1 cellular context compared by ENCODE assay signal in genomic region chr16:29995911-29996772, GRCh38.
TF ChIP-seq lines count a peak whose summit lies in the region.

Gene INO80E, plus strand, starts transcription at chr16:29996241. Its CDS starts 70 bp downstream, at chr16:29996311.

TF ChIP-seq in HEK293, 187 proteins besides CTCF, POLR2A, EP300 and RAD21 (continued from another document):
- no peak for TF ChIP-seq MEIS1 (CRISPR knock-in tag; IDR thresholded peaks at IDR 0.05; ENCODE audit: borderline replicate concordance)
- peak; percentile 61 for TF ChIP-seq ZNF10 (tag by site-specific recombination; IDR thresholded peaks at IDR 0.05)
- no peak for TF ChIP-seq HOXD13 (CRISPR knock-in tag; IDR thresholded peaks at IDR 0.05; ENCODE audit: borderline replicate concordance)
- peak; percentile 47; the same call in 1 of the 2 replicates for TF ChIP-seq ZNF398 (tag by site-specific recombination; IDR thresholded peaks at IDR 0.05)
- TF ChIP-seq ZNF394 (tag by site-specific recombination; IDR thresholded peaks at IDR 0.05; ENCODE audit: borderline replicate concordance) = no peak; the same call in 1 of the 2 replicates
- TF ChIP-seq ZBTB20 (tag by site-specific recombination; IDR thresholded peaks at IDR 0.05) = peak; percentile 100
- TF ChIP-seq ZNF148 (tag by site-specific recombination; IDR thresholded peaks at IDR 0.05; ENCODE audit: borderline replicate concordance) = no peak
- peak; percentile 86 for TF ChIP-seq SP2 (tag by site-specific recombination; IDR thresholded peaks at IDR 0.05)
- TF ChIP-seq ZNF157 (tag by site-specific recombination; IDR thresholded peaks at IDR 0.05) = no peak
- TF ChIP-seq PRDM2 (tag by site-specific recombination; IDR thresholded peaks at IDR 0.05; ENCODE audit: borderline replicate concordance) = no peak
- TF ChIP-seq ZNF426 (tag by site-specific recombination; IDR thresholded peaks at IDR 0.05) = no peak
- no peak for TF ChIP-seq ZNF114 (tag by site-specific recombination; IDR thresholded peaks at IDR 0.05)
- 0 out of 2 replicates have a peak, but pooled peaks have one; percentile 16 for TF ChIP-seq ZNF133 (tag by site-specific recombination; IDR thresholded peaks at IDR 0.05)
- TF ChIP-seq ZNF292 (tag by site-specific recombination; IDR thresholded peaks at IDR 0.05; ENCODE audit: borderline replicate concordance, low read depth) = no peak
- peak; percentile 81 for TF ChIP-seq KLF16 (tag by site-specific recombination; IDR thresholded peaks at IDR 0.05)
- no peak for TF ChIP-seq ZNF560 (tag by site-specific recombination; IDR thresholded peaks at IDR 0.05; ENCODE audit: borderline replicate concordance)
- no peak for TF ChIP-seq ZBTB49 (tag by site-specific recombination; IDR thresholded peaks at IDR 0.05; ENCODE audit: low read depth)
- no peak for TF ChIP-seq SALL2 (tag by site-specific recombination; IDR thresholded peaks at IDR 0.05; ENCODE audit: borderline replicate concordance)
- no peak for TF ChIP-seq HOXC10 (CRISPR knock-in tag; IDR thresholded peaks at IDR 0.05)
- TF ChIP-seq PRDM4 (tag by site-specific recombination; IDR thresholded peaks at IDR 0.05) = no peak
- TF ChIP-seq ZNF341 (tag by site-specific recombination; IDR thresholded peaks at IDR 0.05; ENCODE audit: low read depth) = peak; percentile 90
- peak; percentile 90 for TF ChIP-seq ZEB2 (tag by site-specific recombination; IDR thresholded peaks at IDR 0.05)
- no peak for TF ChIP-seq ZSCAN16 (tag by site-specific recombination; IDR thresholded peaks at IDR 0.05)
- no peak for TF ChIP-seq ZNF175 (tag by site-specific recombination; IDR thresholded peaks at IDR 0.05)
- peak; percentile 35; the same call in 1 of the 2 replicates for TF ChIP-seq ZNF518A (tag by site-specific recombination; conservative IDR thresholded peaks at IDR 0.05; ENCODE audit: low read depth)
- TF ChIP-seq KLF8 (tag by site-specific recombination; IDR thresholded peaks at IDR 0.05) = peak; percentile 91
- TF ChIP-seq ZNF621 (tag by site-specific recombination; IDR thresholded peaks at IDR 0.05) = no peak
TF ChIP-seq in HEK293: peak in this region for 67.
